23 cellular contexts compared by ENCODE assay signal in genomic region chr2:202768284-202768683, GRCh38.
"Had no signal": no experiment of that assay in that cellular context is flagged by ENCODE, and none has a peak within 500 bp of the region (broad histone marks: within the 10 kb centered on the region; RNA-seq: fewer than 3 reads in every experiment).

No MANE protein-coding gene starts in this region.

- H3K27ac ChIP-seq: gastrocnemius medialis, heart left ventricle, tibial nerve, uterus had no signal

- H3K4me3 Mint-ChIP-seq: activated CD8-positive, alpha-beta memory T cell treated with anti-CD3 and anti-CD28 coated beads, Interleukin-2, amount 10 ng/mL, durations not matched to agents 7 days and 5 days; activated T-cell treated with anti-CD3 and anti-CD28 coated beads, Interleukin-2, amount 50 U/mL, for 4 hours; endodermal cell; immature natural killer cell; naive B cell; stimulated activated naive B cell treated with anti-CD40 and anti-IgM and Interleukin-4, amounts not matched to agents 10 μg/mL and 1 μg/mL and 100 μg/mL, for 72 hours; T-cell had no signal

- H3K27me3 ChIP-seq: gastrocnemius medialis, heart left ventricle, tibial nerve, uterus had no signal

- ATAC-seq: activated CD8-positive, alpha-beta memory T cell treated with anti-CD3 and anti-CD28 coated beads, Interleukin-2, amount 10 ng/mL, durations not matched to agents 7 days and 5 days; activated T-cell treated with anti-CD3 and anti-CD28 coated beads, Interleukin-2, amount 50 U/mL, for 4 hours; gastrocnemius medialis; heart left ventricle; stimulated activated naive B cell treated with anti-CD40 and anti-IgM and Interleukin-4, amounts not matched to agents 10 μg/mL and 1 μg/mL and 100 μg/mL, for 72 hours; T-cell had no signal

- H3K9me3 ChIP-seq: gastrocnemius medialis, heart left ventricle, tibial nerve, uterus had no signal

- DNase-seq: activated CD4-positive, alpha-beta T cell treated with anti-CD3 and anti-CD28 coated beads, Interleukin-2, amount 50 U/mL, for 4 hours; activated CD4-positive, CD25-positive, alpha-beta regulatory T cell treated with anti-CD3 and anti-CD28 coated beads, Interleukin-2, amount 50 U/mL, for 72 hours; activated CD8-positive, alpha-beta memory T cell treated with anti-CD3 and anti-CD28 coated beads, Interleukin-2, amount 10 ng/mL, durations not matched to agents 7 days and 5 days; activated gamma-delta T cell treated with Interleukin-2 at 50 U/mL for 16 hours; activated T-cell treated with anti-CD3 and anti-CD28 coated beads, Interleukin-2, amount 50 U/mL, for 4 hours; dermis blood vessel endothelial cell; endodermal cell; erythroblast; gastrocnemius medialis; heart left ventricle; immature natural killer cell; naive B cell; posterior cingulate gyrus; retina; stimulated activated CD4-positive, alpha-beta T cell treated with anti-CD3 and anti-CD28 coated beads, Interleukin-12 subunit alpha, Interleukin-12 subunit beta, amount 100 ng/mL, for 4 hours; stimulated activated CD4-positive, alpha-beta T cell treated with anti-CD3 and anti-CD28 coated beads, Interleukin-2, amount 100 ng/mL, for 24 hours; stimulated activated naive B cell treated with anti-CD40 and anti-IgM and Interleukin-4, amounts not matched to agents 10 μg/mL and 1 μg/mL and 100 μg/mL, for 72 hours; substantia nigra; T-cell; T1000; uterus had no signal

- H3K27ac Mint-ChIP-seq: activated CD8-positive, alpha-beta memory T cell treated with anti-CD3 and anti-CD28 coated beads, Interleukin-2, amount 10 ng/mL, durations not matched to agents 7 days and 5 days; endodermal cell; immature natural killer cell; stimulated activated naive B cell treated with anti-CD40 and anti-IgM and Interleukin-4, amounts not matched to agents 10 μg/mL and 1 μg/mL and 100 μg/mL, for 72 hours had no signal

- H3K4me1 ChIP-seq: gastrocnemius medialis, tibial nerve, uterus had no signal

- H3K27me3 Mint-ChIP-seq: activated CD8-positive, alpha-beta memory T cell treated with anti-CD3 and anti-CD28 coated beads, Interleukin-2, amount 10 ng/mL, durations not matched to agents 7 days and 5 days; naive B cell; stimulated activated naive B cell treated with anti-CD40 and anti-IgM and Interleukin-4, amounts not matched to agents 10 μg/mL and 1 μg/mL and 100 μg/mL, for 72 hours; T-cell had no signal

- H3K36me3 ChIP-seq: uterus had no signal

- H3K4me1 Mint-ChIP-seq: activated CD8-positive, alpha-beta memory T cell treated with anti-CD3 and anti-CD28 coated beads, Interleukin-2, amount 10 ng/mL, durations not matched to agents 7 days and 5 days; endodermal cell had no signal

- H3K9me3 Mint-ChIP-seq: activated T-cell treated with anti-CD3 and anti-CD28 coated beads, Interleukin-2, amount 50 U/mL, for 4 hours; endodermal cell; immature natural killer cell; naive B cell; stimulated activated naive B cell treated with anti-CD40 and anti-IgM and Interleukin-4, amounts not matched to agents 10 μg/mL and 1 μg/mL and 100 μg/mL, for 72 hours; T-cell had no signal

- H3K4me3 ChIP-seq: gastrocnemius medialis, heart left ventricle, lung, tibial nerve, uterus had no signal
